ENCODE assay signal across 2 cellular contexts in the genomic region with DNA sequence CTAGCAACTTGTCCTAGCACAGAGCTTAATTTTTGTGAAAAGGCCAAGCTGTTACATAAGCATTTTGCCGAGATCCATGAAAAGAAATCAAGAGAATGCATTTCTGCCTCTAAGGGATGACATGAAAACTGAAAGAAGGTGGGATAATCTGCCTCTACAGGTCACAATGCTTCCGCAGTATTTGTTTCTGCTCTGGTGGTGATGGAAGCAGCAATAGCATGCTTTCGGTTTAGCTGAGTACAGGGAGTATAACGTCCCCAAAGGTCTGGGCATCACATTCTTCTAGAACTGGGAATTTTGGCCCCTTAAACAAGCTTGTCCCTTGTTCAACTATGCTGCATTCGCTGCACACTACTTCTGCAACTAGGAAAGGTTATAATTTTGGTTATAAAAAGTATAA.
TF ChIP-seq lines count a peak whose summit lies in the region.

No MANE protein-coding gene starts in this region.

TF ChIP-seq in K562, 482 proteins besides CTCF, POLR2A, EP300 and RAD21 (continued from another document):
- TF ChIP-seq, protein P1, sequence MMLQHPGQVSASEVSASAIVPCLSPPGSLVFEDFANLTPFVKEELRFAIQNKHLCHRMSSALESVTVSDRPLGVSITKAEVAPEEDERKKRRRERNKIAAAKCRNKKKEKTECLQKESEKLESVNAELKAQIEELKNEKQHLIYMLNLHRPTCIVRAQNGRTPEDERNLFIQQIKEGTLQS (IDR thresholded peaks at IDR 0.05): no peak
- TF ChIP-seq, protein P1 (CRISPR knock-in tag; conservative IDR thresholded peaks at IDR 0.05): no peak
- TF ChIP-seq, protein P2, sequence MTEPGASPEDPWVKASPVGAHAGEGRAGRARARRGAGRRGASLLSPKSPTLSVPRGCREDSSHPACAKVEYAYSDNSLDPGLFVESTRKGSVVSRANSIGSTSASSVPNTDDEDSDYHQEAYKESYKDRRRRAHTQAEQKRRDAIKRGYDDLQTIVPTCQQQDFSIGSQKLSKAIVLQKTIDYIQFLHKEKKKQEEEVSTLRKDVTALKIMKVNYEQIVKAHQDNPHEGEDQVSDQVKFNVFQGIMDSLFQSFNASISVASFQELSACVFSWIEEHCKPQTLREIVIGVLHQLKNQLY (CRISPR knock-in tag; conservative IDR thresholded peaks at IDR 0.05): no peak
- no peak for TF ChIP-seq NELFE (IDR thresholded peaks at IDR 0.05; ENCODE audit: insufficient read depth, insufficient read length)
- TF ChIP-seq, protein P3, sequence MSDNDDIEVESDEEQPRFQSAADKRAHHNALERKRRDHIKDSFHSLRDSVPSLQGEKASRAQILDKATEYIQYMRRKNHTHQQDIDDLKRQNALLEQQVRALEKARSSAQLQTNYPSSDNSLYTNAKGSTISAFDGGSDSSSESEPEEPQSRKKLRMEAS (CRISPR knock-in tag; IDR thresholded peaks at IDR 0.05): no peak

TF ChIP-seq in SK-N-SH treated with all-trans-retinoic acid at 6 μM for 48 hours, 23 proteins besides CTCF, POLR2A, EP300 and RAD21 (continued from another document):
- TF ChIP-seq ZFP30 (CRISPR knock-in tag; IDR thresholded peaks at IDR 0.05): no peak
- TF ChIP-seq OSR1 (CRISPR knock-in tag; IDR thresholded peaks at IDR 0.05): no peak
- TF ChIP-seq TOX (CRISPR knock-in tag; IDR thresholded peaks at IDR 0.05; ENCODE audit: borderline replicate concordance): no peak
- TF ChIP-seq SNAI2 (CRISPR knock-in tag; IDR thresholded peaks at IDR 0.05): no peak
